8 cellular contexts compared by ENCODE assay signal in genomic region chr16:57091200-57091989, GRCh38. TPM values are rescaled to one million over a fixed set of nuclear protein-coding genes. Genes with fewer than 3 reads are reported as not detected.
DNase-seq lines count a peak whose midpoint lies in the region; ATAC-seq and TF ChIP-seq lines count a peak whose summit lies in the region.

No MANE protein-coding gene starts in this region.

- peaks cover 0 to 34% (median 0%) of the 10 kb centered on the region in 5 donors for H3K27me3 Mint-ChIP-seq in naive thymus-derived CD4-positive, alpha-beta T cell

- H3K4me3 Mint-ChIP-seq in naive thymus-derived CD4-positive, alpha-beta T cell: peak overlapping the region; percentile 59 to 86 (median 76)

- H3K4me1 Mint-ChIP-seq in naive thymus-derived CD4-positive, alpha-beta T cell: peaks cover 6 to 16% (median 10%) of the 10 kb centered on the region in 7 donors

- ATAC-seq in naive thymus-derived CD4-positive, alpha-beta T cell: no peak
- no peak for ATAC-seq in HG02610 (IDR thresholded peaks at IDR 0.05; ENCODE audit: unreplicated experiment)
- no peak for ATAC-seq in activated CD4-positive, CD25-positive, alpha-beta regulatory T cell treated with anti-CD3 and anti-CD28 coated beads, Interleukin-2, amount 50 U/mL, for 24 hours

- peak overlapping the region; percentile 42 for H3K4me3 ChIP-seq in epithelial cell of esophagus (ENCODE audit: low read length)
- peak overlapping the region; percentile 50 for H3K4me3 ChIP-seq in naive thymus-derived CD4-positive, alpha-beta T cell (ENCODE audit: low read length)

- H3K9me3 ChIP-seq in naive thymus-derived CD4-positive, alpha-beta T cell (ENCODE audit: control insufficient read depth in 2 of 3, low read length in 3 of 3): no peaks in the 10 kb centered on the region

- POLR2A ChIA-PET in RWPE1 (lab: Yijun Ruan, JAX; ENCODE audit: low non-redundant PET): no interaction called here
- POLR2A ChIA-PET in naive thymus-derived CD4-positive, alpha-beta T cell (lab: Charles Lee): interaction anchor here (1.1 to 1.4 kb wide), 2 partner anchors 52 to 71 kb away, joined by 3 read pairs; no protein-coding TSS in a partner anchor

- peaks cover 0 to 4% (median 0%) of the 10 kb centered on the region in 11 donors for H3K9me3 Mint-ChIP-seq in naive thymus-derived CD4-positive, alpha-beta T cell

- CTCF ChIA-PET in RWPE1 (lab: Yijun Ruan, JAX): interaction anchor here (0.5 to 2.7 kb wide), 3 partner anchors 8 to 22 kb away, joined by 5 to 26 read pairs (median 9); no protein-coding TSS in a partner anchor
- CTCF ChIA-PET in naive thymus-derived CD4-positive, alpha-beta T cell (lab: Charles Lee): interaction anchor here (0.8 to 3.4 kb wide), 3 partner anchors 11 to 187 kb away, joined by 3 to 31 read pairs (median 5); no protein-coding TSS in a partner anchor

- no peak for TF ChIP-seq CTCF in RWPE1 (conservative IDR thresholded peaks at IDR 0.05; ENCODE audit: low read depth)
- no peak for TF ChIP-seq CTCF in epithelial cell of esophagus (IDR thresholded peaks at IDR 0.05; ENCODE audit: insufficient read depth, low read depth, low read length, missing control alignments)

- H3K36me3 ChIP-seq in naive thymus-derived CD4-positive, alpha-beta T cell (ENCODE audit: control insufficient read depth in 2 of 3, insufficient read depth in 3 of 3, low read length in 3 of 3): no peaks in the 10 kb centered on the region

- H3K27me3 ChIP-seq in naive thymus-derived CD4-positive, alpha-beta T cell (ENCODE audit: control insufficient read depth in 2 of 2, insufficient read depth in 2 of 2, low read length in 2 of 2): no peaks in the 10 kb centered on the region

- peak overlapping the region; percentile 77 for H3K27ac ChIP-seq in RWPE1
- no peak overlapping the region for H3K27ac ChIP-seq in naive thymus-derived CD4-positive, alpha-beta T cell (ENCODE audit: low read depth, low read length)

- intact Hi-C loops in naive thymus-derived CD4-positive, alpha-beta T cell (cut with micrococcal nuclease): loop anchor here in 1 of 2 donors (10.0 kb wide), 1 partner anchor 153 kb away; the partner anchor contains the start of gene ARL2BP

- H3K27ac Mint-ChIP-seq in naive thymus-derived CD4-positive, alpha-beta T cell: peak overlapping the region in 7 of 9 donors; percentile 14 to 74 (median 57)

- DNase-seq in DMS53 (lab: John Stamatoyannopoulos, UW) (peak; percentile 47), DMS53 treated with DMSO at 0.1 percent for 48 hours (lab: John Stamatoyannopoulos, UW; ENCODE audit: unreplicated experiment) (no peak), RWPE1 (ENCODE audit: low spot score) (peak; percentile 72), epithelial cell of esophagus (ENCODE audit: low read depth) (peak; percentile 67), NCI-H1694 (lab: John Stamatoyannopoulos, UW) (no peak)
- no peak for DNase-seq in naive thymus-derived CD4-positive, alpha-beta T cell

- H3K4me1 ChIP-seq in naive thymus-derived CD4-positive, alpha-beta T cell (ENCODE audit: control insufficient read depth in 2 of 2, insufficient read depth in 2 of 2, low read length in 2 of 2): peaks cover 0 to 13% of the 10 kb centered on the region in 2 donors

- peaks cover 0 to 1% (median 0%) of the 10 kb centered on the region in 5 donors for H3K36me3 Mint-ChIP-seq in naive thymus-derived CD4-positive, alpha-beta T cell

RNA-seq across cellular contexts. Expression of gene CPNE2, which starts 1.0 kb away (rescaled TPM):
- total RNA-seq in naive thymus-derived CD4-positive, alpha-beta T cell: 10 to 100 TPM in 1 of 5 experiments, 1 to 10 TPM in 4; 1.1 to 11.7 (median 3.5) TPM
- polyA plus RNA-seq in naive thymus-derived CD4-positive, alpha-beta T cell: 10 to 100 TPM in 1 of 2 donors, 1 to 10 TPM in 1; 6.8 to 12.6 TPM

Comparison
In these comparisons a context has a peak if more than half of its experiments do, and no peak if none do; other contexts are left out.
1. DNase-seq: peak in DMS53 (single experiment), RWPE1 (single experiment) and epithelial cell of esophagus (single experiment); none in DMS53 treated with DMSO at 0.1 percent for 48 hours (single experiment), naive thymus-derived CD4-positive, alpha-beta T cell (0 of 9) and NCI-H1694 (single experiment).